ENCODE assay signal across 7 cellular contexts in the genomic region with DNA sequence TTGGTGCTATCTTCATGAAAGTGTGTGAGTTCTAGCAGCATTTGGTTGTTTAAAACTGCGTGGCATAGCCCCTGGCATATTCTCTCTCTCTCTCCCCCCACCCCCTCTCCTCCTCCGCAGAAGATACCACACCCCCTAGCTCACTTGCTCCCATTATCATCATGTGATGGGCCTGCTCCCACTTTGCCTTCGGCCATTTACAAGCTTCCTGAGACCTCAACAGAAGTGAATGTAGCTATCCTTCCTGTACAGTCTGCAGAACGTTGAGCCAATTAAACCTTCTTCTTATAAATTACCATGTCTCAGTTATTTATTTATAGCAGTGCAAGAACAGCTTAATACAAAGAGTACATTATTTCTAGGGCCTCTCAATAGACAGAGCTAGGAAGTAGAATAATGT.
"Had no signal": no experiment of that assay in that cellular context is flagged by ENCODE, and none has a peak within 500 bp of the region (broad histone marks: within the 10 kb centered on the region; RNA-seq: fewer than 3 reads in every experiment).

No MANE protein-coding gene starts in this region.

- H3K4me3 Mint-ChIP-seq: GM23338, HFFc6 had no signal

- H3K9me3 ChIP-seq: HAP-1 had no signal

- H3K27ac Mint-ChIP-seq: GM23338, HFFc6 had no signal

- H3K4me3 ChIP-seq: GM23248, GM23338, HAP-1 had no signal

- H3K27ac ChIP-seq: GM23248 had no signal

- H3K4me1 ChIP-seq: HAP-1 had no signal

- H3K36me3 ChIP-seq: HAP-1 had no signal

- DNase-seq: GM23248, GOT3, H7, HCEC 1CT, HFFc6 had no signal

- H3K4me1 Mint-ChIP-seq: GM23338 had no signal

- H2AFZ ChIP-seq: GM23248, GM23338 had no signal

- H3K9ac ChIP-seq: GM23248 had no signal

- H3K4me2 ChIP-seq: GM23338 had no signal
